Comparison of ENCODE assay signal across 22 cellular contexts in the genomic region with DNA sequence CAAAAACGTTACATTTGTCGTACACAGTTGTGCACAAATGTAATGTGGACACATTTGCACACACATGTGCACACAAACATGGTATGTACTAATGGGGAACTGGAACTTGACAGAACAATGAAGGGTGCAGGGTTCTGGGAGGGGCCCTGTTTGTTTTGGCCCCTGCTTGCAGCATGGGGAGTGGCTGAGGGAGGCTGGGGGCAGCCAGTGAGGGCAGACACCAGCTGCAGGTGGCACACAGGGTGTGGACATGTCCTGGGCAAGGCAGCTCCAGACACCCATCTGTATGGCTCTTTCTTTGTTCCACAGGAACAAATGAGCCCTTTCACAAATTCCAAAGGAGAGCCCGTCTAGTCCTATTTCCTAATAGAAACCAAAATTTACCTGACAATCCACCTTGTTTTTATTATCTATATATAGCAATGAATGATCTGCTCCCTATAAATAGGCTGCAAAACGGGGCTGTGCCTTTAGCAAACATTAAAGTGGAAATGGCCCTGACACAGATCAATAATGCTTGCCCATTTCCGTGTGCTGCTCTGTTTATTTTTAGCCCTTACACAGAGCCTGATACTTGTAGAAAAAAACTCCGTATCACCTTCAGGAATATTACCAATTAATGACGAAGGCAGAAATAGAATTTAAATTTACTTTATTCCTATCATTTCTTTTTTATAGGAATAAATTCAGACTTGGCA. TPM values are rescaled to one million over a fixed set of nuclear protein-coding genes. Genes with fewer than 3 reads are reported as not detected.
A peak's percentile ranks its signal among the peaks of the same experiment; 100 is the strongest.
DNase-seq lines count a peak whose midpoint lies in the region; ATAC-seq, FAIRE-seq and TF ChIP-seq lines count a peak whose summit lies in the region.
"Had no signal": no experiment of that assay in that cellular context is flagged by ENCODE, and none has a peak within 500 bp of the region (broad histone marks: within the 10 kb centered on the region; RNA-seq: fewer than 3 reads in every experiment).

No MANE protein-coding gene starts in this region.

- FAIRE-seq in GM12891 (lab: Jason Lieb, UNC) (peak; percentile 9), small intestine (lab: Jason Lieb, UNC) (no peak)
- FAIRE-seq: bronchial epithelial cell, endometrium, keratinocyte had no signal

- peak overlapping the region in 1 of 2 donors; percentile 58 for H3K27ac ChIP-seq in small intestine (ENCODE audit: low read depth in 1 of 2, low read length in 1 of 2)
- H3K27ac ChIP-seq: vagina had no signal

- 23 to 58% (median 45%) methylated on average over 7 of the region's 7 CpGs for WGBS in small intestine, 3 donors

- no peaks in the 10 kb centered on the region for H3K27me3 ChIP-seq in small intestine (ENCODE audit: control insufficient read depth in 2 of 2, insufficient read depth in 2 of 2, low read length in 2 of 2)
- H3K27me3 ChIP-seq: vagina had no signal

- DNase-seq in GM12891 (ENCODE audit: insufficient read length, low spot score): no peak
- peak; percentile 22 for DNase-seq in NCI-H2029 treated with DMSO at 0.1 percent for 48 hours (lab: John Stamatoyannopoulos, UW)
- DNase-seq in left lobe of liver (ENCODE audit: low spot score): no peak
- peak; percentile 75 for DNase-seq in small intestine
- no peak for DNase-seq in NCI-H446 treated with DMSO at 0.1 percent for 48 hours (lab: John Stamatoyannopoulos, UW)
- DNase-seq: activated CD8-positive, alpha-beta T cell treated with anti-CD3 and anti-CD28 coated beads for 36 hours; amniotic stem cell; CD8-positive, alpha-beta memory T cell; cortex of kidney; DND-41; naive thymus-derived CD8-positive, alpha-beta T cell; NCI-H1105 treated with DMSO at 0.1 percent for 48 hours; NCI-H774; stimulated activated CD4-positive, alpha-beta T cell treated with anti-CD3 and anti-CD28 coated beads, Interleukin-15, amount 100 ng/mL, for 24 hours; substantia nigra had no signal

- no peak overlapping the region for H3K4me3 ChIP-seq in small intestine (ENCODE audit: low read depth in 1 of 2, low read length in 2 of 2)
- H3K4me3 ChIP-seq: vagina had no signal

- H3K4me1 ChIP-seq in small intestine (ENCODE audit: control insufficient read depth in 2 of 2, insufficient read depth in 1 of 2, low read depth in 1 of 2, low read length in 1 of 2): peaks cover 0 to 5% of the 10 kb centered on the region in 2 donors
- H3K4me1 ChIP-seq: vagina had no signal

- ATAC-seq in left lobe of liver (peak; percentile 77), GM19023 (IDR thresholded peaks at IDR 0.05; ENCODE audit: unreplicated experiment) (no peak), HG03442 (IDR thresholded peaks at IDR 0.05; ENCODE audit: unreplicated experiment) (no peak)
- ATAC-seq: activated CD4-positive, CD25-positive, alpha-beta regulatory T cell treated with anti-CD3 and anti-CD28 coated beads, Interleukin-2, amount 50 U/mL, for 24 hours; activated CD8-positive, alpha-beta T cell treated with anti-CD3 and anti-CD28 coated beads for 36 hours; naive thymus-derived CD8-positive, alpha-beta T cell had no signal

- H3K36me3 ChIP-seq in small intestine (ENCODE audit: control insufficient read depth in 2 of 2, insufficient read depth in 2 of 2, low read length in 2 of 2): no peaks in the 10 kb centered on the region
- H3K36me3 ChIP-seq: vagina had no signal

- no peak for TF ChIP-seq POLR2A in GM12891 (IDR thresholded peaks at IDR 0.05; ENCODE audit: low read depth, low read length)

- H3K9me3 ChIP-seq in small intestine (ENCODE audit: control insufficient read depth, low read depth): no peaks in the 10 kb centered on the region
- H3K9me3 ChIP-seq: vagina had no signal

TF ChIP-seq in GM12891, 5 proteins besides CTCF, POLR2A, EP300 and RAD21:
- peak; percentile 31; the same call in 1 of the 2 replicates for TF ChIP-seq SPI1 (IDR thresholded peaks at IDR 0.05; ENCODE audit: low read depth, low read length)
- TF ChIP-seq PAX5 (IDR thresholded peaks at IDR 0.05; ENCODE audit: insufficient read depth, low read length, severe bottlenecking): no peak
- no peak for TF ChIP-seq TAF1 (IDR thresholded peaks at IDR 0.05; ENCODE audit: low read depth, low read length)

RNA-seq across cellular contexts. Expression of gene MARCHF3, which starts 26.4 kb away (rescaled TPM):
- 6.4 TPM for polyA plus RNA-seq in GM12891 (2012; ENCODE audit: low read depth, missing spikeins)
- total RNA-seq in left lobe of liver: 0.88 TPM
- 1 to 10 TPM; 3.6 to 6.4 (median 4.3) TPM for polyA plus RNA-seq in small intestine

Comparison
In these comparisons a context has a peak if more than half of its experiments do, and no peak if none do; other contexts are left out.
1. DNase-seq: peak in NCI-H2029 treated with DMSO at 0.1 percent for 48 hours (single experiment) and small intestine (single experiment); none in GM12891 (single experiment), left lobe of liver (single experiment) and NCI-H446 treated with DMSO at 0.1 percent for 48 hours (single experiment).